In the genomic region with DNA sequence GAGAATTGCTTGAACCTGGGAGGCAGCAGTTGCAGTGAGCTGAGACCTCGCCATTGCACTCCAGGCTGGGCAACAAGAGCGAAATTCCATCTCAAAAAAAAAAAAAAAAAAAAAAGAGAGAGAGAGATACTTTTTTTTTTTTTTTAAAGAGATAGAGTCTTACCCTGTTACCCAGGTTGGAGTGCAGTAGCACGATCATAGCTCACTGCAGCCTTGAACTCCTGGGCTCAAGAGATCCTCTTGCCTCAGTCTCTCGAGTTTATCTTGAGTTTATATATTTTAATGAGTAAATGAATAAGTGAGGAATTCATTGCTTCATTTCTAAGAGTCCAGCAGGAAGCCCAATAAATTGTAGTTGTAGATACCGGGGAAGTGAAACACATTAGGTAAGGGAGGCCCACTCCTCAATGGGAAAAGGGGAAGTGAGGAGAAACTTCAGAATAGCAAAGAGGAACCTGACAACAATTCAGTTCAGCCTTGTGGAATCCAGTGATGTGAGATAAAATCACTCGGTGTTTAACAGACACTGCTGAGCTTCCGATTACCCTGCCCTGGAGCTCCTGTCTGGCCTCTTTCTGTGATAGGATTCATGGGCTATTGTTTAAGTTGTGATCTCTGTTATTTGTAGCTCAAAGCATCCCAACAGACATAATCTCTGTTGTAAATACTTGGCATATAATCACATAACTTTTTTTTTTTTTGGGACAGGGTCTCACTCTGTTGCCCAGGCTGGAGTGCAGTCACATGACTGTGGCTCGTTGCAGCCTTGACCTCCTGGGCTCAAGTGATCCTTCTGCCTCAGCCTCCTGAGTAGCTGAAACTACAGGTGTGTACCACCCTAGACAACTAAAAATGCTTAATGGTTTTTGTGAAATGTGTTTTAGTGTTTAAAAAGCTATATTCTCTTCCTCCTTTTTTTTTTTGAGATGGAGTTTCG, we compare ENCODE assay signal across 1 cellular context.
A peak's percentile ranks its signal among the peaks of the same experiment; 100 is the strongest.
TF ChIP-seq lines count a peak whose summit lies in the region.

No MANE protein-coding gene starts in this region.

TF ChIP-seq in K562, 482 proteins besides CTCF, POLR2A, EP300 and RAD21 (continues in another document):
- TF ChIP-seq TOE1 (IDR thresholded peaks at IDR 0.05; ENCODE audit: borderline replicate concordance) = peak; percentile 35; the same call in 1 of the 2 replicates
- TF ChIP-seq TOE1 (CRISPR knock-in tag; IDR thresholded peaks at IDR 0.05; ENCODE audit: borderline replicate concordance, low read depth) = no peak
- TF ChIP-seq ARID1B (IDR thresholded peaks at IDR 0.05) = peak; percentile 71
- TF ChIP-seq NRF1 (conservative IDR thresholded peaks at IDR 0.05 in 1 of 2, IDR thresholded peaks at IDR 0.05 in 1 of 2) = 0 out of 4 replicates have a peak, but pooled peaks of 1 of the 2 experiments have one; percentile 14
- no peak for TF ChIP-seq ZNF561 (CRISPR knock-in tag; conservative IDR thresholded peaks at IDR 0.05)
- peak; percentile 88 for TF ChIP-seq CTBP1 (IDR thresholded peaks at IDR 0.05; ENCODE audit: borderline replicate concordance)
- TF ChIP-seq, protein P1, sequence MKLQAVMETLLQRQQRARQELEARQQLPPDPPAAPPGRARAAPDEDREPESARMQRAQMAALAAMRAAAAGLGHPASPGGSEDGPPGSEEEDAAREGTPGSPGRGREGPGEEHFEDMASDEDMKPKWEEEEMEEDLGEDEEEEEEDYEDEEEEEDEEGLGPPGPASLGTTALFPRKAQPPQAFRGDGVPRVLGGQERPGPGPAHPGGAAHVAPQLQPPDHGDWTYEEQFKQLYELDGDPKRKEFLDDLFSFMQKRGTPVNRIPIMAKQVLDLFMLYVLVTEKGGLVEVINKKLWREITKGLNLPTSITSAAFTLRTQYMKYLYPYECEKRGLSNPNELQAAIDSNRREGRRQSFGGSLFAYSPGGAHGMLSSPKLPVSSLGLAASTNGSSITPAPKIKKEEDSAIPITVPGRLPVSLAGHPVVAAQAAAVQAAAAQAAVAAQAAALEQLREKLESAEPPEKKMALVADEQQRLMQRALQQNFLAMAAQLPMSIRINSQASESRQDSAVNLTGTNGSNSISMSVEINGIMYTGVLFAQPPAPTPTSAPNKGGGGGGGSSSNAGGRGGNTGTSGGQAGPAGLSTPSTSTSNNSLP (IDR thresholded peaks at IDR 0.05; ENCODE audit: borderline replicate concordance, low read depth, low read length) = no peak
- TF ChIP-seq, protein P2, sequence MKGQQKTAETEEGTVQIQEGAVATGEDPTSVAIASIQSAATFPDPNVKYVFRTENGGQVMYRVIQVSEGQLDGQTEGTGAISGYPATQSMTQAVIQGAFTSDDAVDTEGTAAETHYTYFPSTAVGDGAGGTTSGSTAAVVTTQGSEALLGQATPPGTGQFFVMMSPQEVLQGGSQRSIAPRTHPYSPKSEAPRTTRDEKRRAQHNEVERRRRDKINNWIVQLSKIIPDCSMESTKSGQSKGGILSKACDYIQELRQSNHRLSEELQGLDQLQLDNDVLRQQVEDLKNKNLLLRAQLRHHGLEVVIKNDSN (CRISPR knock-in tag; IDR thresholded peaks at IDR 0.05) = peak; percentile 53; the same call in 1 of the 2 replicates
- TF ChIP-seq TAL1 (IDR thresholded peaks at IDR 0.05) = peak; percentile 26; the same call in 1 of the 2 replicates
- peak; percentile 42; the same call in 1 of the 2 replicates for TF ChIP-seq CBFA2T3 (IDR thresholded peaks at IDR 0.05)
- TF ChIP-seq SMARCA4 (IDR thresholded peaks at IDR 0.05) = peak; percentile 79
- no peak for TF ChIP-seq RNF219 (CRISPR knock-in tag; IDR thresholded peaks at IDR 0.05)
- peak; percentile 44; the same call in 1 of the 2 replicates for TF ChIP-seq CXXC5 (CRISPR knock-in tag; IDR thresholded peaks at IDR 0.05)
- TF ChIP-seq SOX6 (IDR thresholded peaks at IDR 0.05) = peak; percentile 98
- peak; percentile 41; the same call in 1 of the 2 replicates for TF ChIP-seq RNF2 (IDR thresholded peaks at IDR 0.05)
- peak; percentile 53 for TF ChIP-seq ATF7 (IDR thresholded peaks at IDR 0.05)
- TF ChIP-seq SMAD4 (CRISPR knock-in tag; conservative IDR thresholded peaks at IDR 0.05) = peak; percentile 57; the same call in 1 of the 2 replicates
- TF ChIP-seq TAF1 (IDR thresholded peaks at IDR 0.05; ENCODE audit: control insufficient read depth, extremely low read depth, insufficient read depth, low read length, severe bottlenecking) = no peak
- TF ChIP-seq LEF1 (IDR thresholded peaks at IDR 0.05) = no peak
- TF ChIP-seq RCOR1 (IDR thresholded peaks at IDR 0.05; ENCODE audit: borderline replicate concordance in 1 of 2, low read depth in 2 of 2, low read length in 2 of 2) = peak in 1 of 2 experiments; percentile 72; a peak in 1 of 4 replicates
- TF ChIP-seq DPF2 (IDR thresholded peaks at IDR 0.05) = peak; percentile 58
- TF ChIP-seq, protein P3, sequence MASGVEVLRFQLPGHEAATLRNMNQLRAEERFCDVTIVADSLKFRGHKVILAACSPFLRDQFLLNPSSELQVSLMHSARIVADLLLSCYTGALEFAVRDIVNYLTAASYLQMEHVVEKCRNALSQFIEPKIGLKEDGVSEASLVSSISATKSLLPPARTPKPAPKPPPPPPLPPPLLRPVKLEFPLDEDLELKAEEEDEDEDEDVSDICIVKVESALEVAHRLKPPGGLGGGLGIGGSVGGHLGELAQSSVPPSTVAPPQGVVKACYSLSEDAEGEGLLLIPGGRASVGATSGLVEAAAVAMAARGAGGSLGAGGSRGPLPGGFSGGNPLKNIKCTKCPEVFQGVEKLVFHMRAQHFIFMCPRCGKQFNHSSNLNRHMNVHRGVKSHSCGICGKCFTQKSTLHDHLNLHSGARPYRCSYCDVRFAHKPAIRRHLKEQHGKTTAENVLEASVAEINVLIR (CRISPR knock-in tag; IDR thresholded peaks at IDR 0.05) = no peak
- TF ChIP-seq MTA1 (IDR thresholded peaks at IDR 0.05; ENCODE audit: borderline replicate concordance) = peak; percentile 53; the same call in 1 of the 2 replicates
- TF ChIP-seq TCF3 (CRISPR knock-in tag; IDR thresholded peaks at IDR 0.05) = peak; percentile 46
- TF ChIP-seq, protein P4, sequence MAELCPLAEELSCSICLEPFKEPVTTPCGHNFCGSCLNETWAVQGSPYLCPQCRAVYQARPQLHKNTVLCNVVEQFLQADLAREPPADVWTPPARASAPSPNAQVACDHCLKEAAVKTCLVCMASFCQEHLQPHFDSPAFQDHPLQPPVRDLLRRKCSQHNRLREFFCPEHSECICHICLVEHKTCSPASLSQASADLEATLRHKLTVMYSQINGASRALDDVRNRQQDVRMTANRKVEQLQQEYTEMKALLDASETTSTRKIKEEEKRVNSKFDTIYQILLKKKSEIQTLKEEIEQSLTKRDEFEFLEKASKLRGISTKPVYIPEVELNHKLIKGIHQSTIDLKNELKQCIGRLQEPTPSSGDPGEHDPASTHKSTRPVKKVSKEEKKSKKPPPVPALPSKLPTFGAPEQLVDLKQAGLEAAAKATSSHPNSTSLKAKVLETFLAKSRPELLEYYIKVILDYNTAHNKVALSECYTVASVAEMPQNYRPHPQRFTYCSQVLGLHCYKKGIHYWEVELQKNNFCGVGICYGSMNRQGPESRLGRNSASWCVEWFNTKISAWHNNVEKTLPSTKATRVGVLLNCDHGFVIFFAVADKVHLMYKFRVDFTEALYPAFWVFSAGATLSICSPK (IDR thresholded peaks at IDR 0.05; ENCODE audit: borderline replicate concordance) = no peak
- TF ChIP-seq RBM25 (IDR thresholded peaks at IDR 0.05; ENCODE audit: low read depth, low read length, severe bottlenecking) = peak; percentile 74
- TF ChIP-seq SMARCA5 (IDR thresholded peaks at IDR 0.05) = peak; percentile 34; the same call in 1 of the 2 replicates
- peak; percentile 99 for TF ChIP-seq SPI1 (IDR thresholded peaks at IDR 0.05; ENCODE audit: borderline replicate concordance, low read depth, low read length)
- no peak for TF ChIP-seq PYGO2 (tag; IDR thresholded peaks at IDR 0.05)
- no peak for TF ChIP-seq POLR2G (IDR thresholded peaks at IDR 0.05; ENCODE audit: low read depth, low read length)
- TF ChIP-seq KDM5B (IDR thresholded peaks at IDR 0.05; ENCODE audit: insufficient replicate concordance, low read depth, low read length) = no peak
- no peak for TF ChIP-seq ZNF707 (CRISPR knock-in tag; conservative IDR thresholded peaks at IDR 0.05)
- TF ChIP-seq TEAD1 (CRISPR knock-in tag; IDR thresholded peaks at IDR 0.05) = 0 out of 4 replicates have a peak, but pooled peaks of 1 of the 2 experiments have one; percentile 25
- 0 out of 4 replicates have a peak, but pooled peaks of 1 of the 2 experiments have one; percentile 25 for TF ChIP-seq ARNT (IDR thresholded peaks at IDR 0.05)
- TF ChIP-seq, protein P5, sequence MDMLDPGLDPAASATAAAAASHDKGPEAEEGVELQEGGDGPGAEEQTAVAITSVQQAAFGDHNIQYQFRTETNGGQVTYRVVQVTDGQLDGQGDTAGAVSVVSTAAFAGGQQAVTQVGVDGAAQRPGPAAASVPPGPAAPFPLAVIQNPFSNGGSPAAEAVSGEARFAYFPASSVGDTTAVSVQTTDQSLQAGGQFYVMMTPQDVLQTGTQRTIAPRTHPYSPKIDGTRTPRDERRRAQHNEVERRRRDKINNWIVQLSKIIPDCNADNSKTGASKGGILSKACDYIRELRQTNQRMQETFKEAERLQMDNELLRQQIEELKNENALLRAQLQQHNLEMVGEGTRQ (CRISPR knock-in tag; IDR thresholded peaks at IDR 0.05) = peak; percentile 42; the same call in 1 of the 2 replicates
- no peak for TF ChIP-seq XRCC3 (IDR thresholded peaks at IDR 0.05)
- no peak; the same call in 1 of the 2 replicates for TF ChIP-seq PML (IDR thresholded peaks at IDR 0.05; ENCODE audit: low read length)
- TF ChIP-seq FOSL1 (tag; conservative IDR thresholded peaks at IDR 0.05) = no peak
- peak; percentile 77 for TF ChIP-seq BCOR (IDR thresholded peaks at IDR 0.05)
- no peak for TF ChIP-seq GTF2A2 (tag; IDR thresholded peaks at IDR 0.05)
- TF ChIP-seq, protein P6, sequence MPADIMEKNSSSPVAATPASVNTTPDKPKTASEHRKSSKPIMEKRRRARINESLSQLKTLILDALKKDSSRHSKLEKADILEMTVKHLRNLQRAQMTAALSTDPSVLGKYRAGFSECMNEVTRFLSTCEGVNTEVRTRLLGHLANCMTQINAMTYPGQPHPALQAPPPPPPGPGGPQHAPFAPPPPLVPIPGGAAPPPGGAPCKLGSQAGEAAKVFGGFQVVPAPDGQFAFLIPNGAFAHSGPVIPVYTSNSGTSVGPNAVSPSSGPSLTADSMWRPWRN (IDR thresholded peaks at IDR 0.05; ENCODE audit: low read depth) = peak; percentile 46; the same call in 1 of the 2 replicates
- no peak for TF ChIP-seq SAFB (IDR thresholded peaks at IDR 0.05; ENCODE audit: borderline replicate concordance, low read depth, low read length)
- TF ChIP-seq, protein P7, sequence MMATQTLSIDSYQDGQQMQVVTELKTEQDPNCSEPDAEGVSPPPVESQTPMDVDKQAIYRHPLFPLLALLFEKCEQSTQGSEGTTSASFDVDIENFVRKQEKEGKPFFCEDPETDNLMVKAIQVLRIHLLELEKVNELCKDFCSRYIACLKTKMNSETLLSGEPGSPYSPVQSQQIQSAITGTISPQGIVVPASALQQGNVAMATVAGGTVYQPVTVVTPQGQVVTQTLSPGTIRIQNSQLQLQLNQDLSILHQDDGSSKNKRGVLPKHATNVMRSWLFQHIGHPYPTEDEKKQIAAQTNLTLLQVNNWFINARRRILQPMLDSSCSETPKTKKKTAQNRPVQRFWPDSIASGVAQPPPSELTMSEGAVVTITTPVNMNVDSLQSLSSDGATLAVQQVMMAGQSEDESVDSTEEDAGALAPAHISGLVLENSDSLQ (IDR thresholded peaks at IDR 0.05) = peak; percentile 60; the same call in 1 of the 2 replicates
- TF ChIP-seq MTA3 (IDR thresholded peaks at IDR 0.05; ENCODE audit: borderline replicate concordance) = no peak
- peak; percentile 85 for TF ChIP-seq ZEB2 (IDR thresholded peaks at IDR 0.05)
- TF ChIP-seq ZNF24 (IDR thresholded peaks at IDR 0.05) = peak; percentile 78; the same call in 1 of the 2 replicates
- TF ChIP-seq ETV1 (tag; conservative IDR thresholded peaks at IDR 0.05; ENCODE audit: low read depth) = 0 out of 2 replicates have a peak, but pooled peaks have one; percentile 40
